Comparison of ENCODE assay signal across 29 cellular contexts in the genomic region with DNA sequence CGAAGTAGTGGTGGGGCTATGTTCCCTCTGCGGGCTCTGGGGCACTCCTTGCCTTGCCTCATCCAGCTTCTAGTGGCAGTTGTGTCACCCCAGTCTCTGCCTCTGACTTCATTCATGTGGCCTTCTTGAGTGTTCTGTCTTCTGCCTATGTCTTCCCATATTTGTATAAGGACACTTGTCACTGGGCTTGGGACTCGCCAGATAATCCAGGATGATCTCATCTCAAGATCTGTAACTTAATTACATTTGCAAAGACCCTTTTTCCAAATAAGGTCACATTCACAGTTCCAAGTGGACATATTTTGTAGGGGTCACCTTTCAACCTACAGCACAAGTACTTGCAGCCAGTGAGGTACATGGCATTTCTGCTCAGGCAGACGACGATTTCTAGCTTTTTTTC. TPM values are rescaled to one million over a fixed set of nuclear protein-coding genes. Genes with fewer than 3 reads are reported as not detected.
"Had no signal": no experiment of that assay in that cellular context is flagged by ENCODE, and none has a peak within 500 bp of the region (broad histone marks: within the 10 kb centered on the region; RNA-seq: fewer than 3 reads in every experiment).

No MANE protein-coding gene starts in this region.

- H3K36me3 ChIP-seq: brain microvascular endothelial cell, cardiac muscle cell, MG63 had no signal

- H3K4me3 ChIP-seq: cardiac muscle cell, MG63, SK-N-MC had no signal

- H3K27ac ChIP-seq: brain microvascular endothelial cell, cardiac muscle cell, SK-N-MC had no signal

- H3K9me3 Mint-ChIP-seq: activated CD4-positive, alpha-beta T cell treated with anti-CD3 and anti-CD28 coated beads, Interleukin-2, amount 10 ng/mL, durations not matched to agents 7 days and 5 days; activated naive CD4-positive, alpha-beta T cell treated with anti-CD3 and anti-CD28 coated beads for 36 hours; activated T-helper 17 cell treated with anti-CD3 and anti-CD28 coated beads, Interleukin-2, amount 50 U/mL, for 72 hours; T-cell had no signal

- H3K36me3 Mint-ChIP-seq: activated naive CD8-positive, alpha-beta T cell; T-cell had no signal

- DNase-seq: activated CD4-positive, alpha-beta memory T cell treated with anti-CD3 and anti-CD28 coated beads, Interleukin-2, amount 10 ng/mL, durations not matched to agents 7 days and 5 days; activated CD4-positive, alpha-beta T cell treated with anti-CD3 and anti-CD28 coated beads, Interleukin-2, amount 10 ng/mL, durations not matched to agents 7 days and 5 days; activated CD4-positive, CD25-positive, alpha-beta regulatory T cell; activated gamma-delta T cell; activated naive CD4-positive, alpha-beta T cell treated with anti-CD3 and anti-CD28 coated beads for 36 hours; activated T-cell treated with anti-CD3 and anti-CD28 coated beads for 4 hours; activated T-cell treated with anti-CD3 and anti-CD28 coated beads, Interleukin-2, amount 50 U/mL, for 48 hours; brain microvascular endothelial cell; cerebellar nuclear complex; MG63; MV-4-11; NCI-H1092 treated with DMSO at 0.1 percent for 48 hours; NCI-H1417 treated with DMSO at 0.1 percent for 48 hours; NCI-H1694; NCI-H2029 treated with DMSO at 0.1 percent for 48 hours; NCI-H446 treated with DMSO at 0.1 percent for 48 hours; NCI-H524 treated with DMSO at 0.1 percent for 48 hours; NCI-H774; NK-92 treated with Interleukin-12 subunit alpha and Interleukin-12 subunit beta, amount 100 ng/mL, for 24 hours; PC-3; SHP77 treated with DMSO at 0.1 percent for 48 hours; T-cell; T-helper 2 cell; T1000 had no signal

- ATAC-seq: activated T-helper 17 cell treated with anti-CD3 and anti-CD28 coated beads, Interleukin-2, amount 50 U/mL, for 72 hours; PC-3; T-cell had no signal

- H3K27me3 ChIP-seq: brain microvascular endothelial cell, cardiac muscle cell, MG63 had no signal

- H3K9me3 ChIP-seq: MG63 had no signal

- H3K27ac Mint-ChIP-seq: activated CD4-positive, alpha-beta memory T cell treated with anti-CD3 and anti-CD28 coated beads, Interleukin-2, amount 10 ng/mL, durations not matched to agents 7 days and 5 days; activated CD4-positive, alpha-beta T cell treated with anti-CD3 and anti-CD28 coated beads, Interleukin-2, amount 10 ng/mL, durations not matched to agents 7 days and 5 days; activated naive CD4-positive, alpha-beta T cell treated with anti-CD3 and anti-CD28 coated beads for 36 hours; activated naive CD8-positive, alpha-beta T cell; activated T-helper 17 cell treated with anti-CD3 and anti-CD28 coated beads, Interleukin-2, amount 50 U/mL, for 72 hours; T-cell had no signal

- H3K4me3 Mint-ChIP-seq: activated CD4-positive, alpha-beta memory T cell treated with anti-CD3 and anti-CD28 coated beads, Interleukin-2, amount 10 ng/mL, durations not matched to agents 7 days and 5 days; activated CD4-positive, alpha-beta T cell treated with anti-CD3 and anti-CD28 coated beads, Interleukin-2, amount 10 ng/mL, durations not matched to agents 7 days and 5 days; activated naive CD4-positive, alpha-beta T cell treated with anti-CD3 and anti-CD28 coated beads for 36 hours; activated naive CD8-positive, alpha-beta T cell; activated T-helper 17 cell treated with anti-CD3 and anti-CD28 coated beads, Interleukin-2, amount 50 U/mL, for 72 hours; T-cell had no signal

RNA-seq across cellular contexts. Expression of a gene that starts 30.3 kb away (rescaled TPM):
- total RNA-seq: activated CD4-positive, alpha-beta memory T cell treated with anti-CD3 and anti-CD28 coated beads, Interleukin-2, amount 10 ng/mL, durations not matched to agents 7 days and 5 days; activated CD4-positive, alpha-beta T cell treated with anti-CD3 and anti-CD28 coated beads, Interleukin-2, amount 10 ng/mL, durations not matched to agents 7 days and 5 days; activated CD8-positive, alpha-beta memory T cell treated with anti-CD3 and anti-CD28 coated beads for 36 hours; activated naive CD4-positive, alpha-beta T cell treated with anti-CD3 and anti-CD28 coated beads for 36 hours; activated T-helper 17 cell treated with anti-CD3 and anti-CD28 coated beads, Interleukin-2, amount 50 U/mL, for 72 hours; cardiac muscle cell; PC-3; T-cell had no signal
- polyA plus RNA-seq: cardiac muscle cell had no signal

RNA-seq across cellular contexts. Expression of a gene that starts 32.5 kb away (rescaled TPM):
- total RNA-seq: activated CD4-positive, alpha-beta memory T cell treated with anti-CD3 and anti-CD28 coated beads, Interleukin-2, amount 10 ng/mL, durations not matched to agents 7 days and 5 days; activated CD4-positive, alpha-beta T cell treated with anti-CD3 and anti-CD28 coated beads, Interleukin-2, amount 10 ng/mL, durations not matched to agents 7 days and 5 days; activated CD8-positive, alpha-beta memory T cell treated with anti-CD3 and anti-CD28 coated beads for 36 hours; activated naive CD4-positive, alpha-beta T cell treated with anti-CD3 and anti-CD28 coated beads for 36 hours; activated T-helper 17 cell treated with anti-CD3 and anti-CD28 coated beads, Interleukin-2, amount 50 U/mL, for 72 hours; cardiac muscle cell; PC-3; T-cell had no signal
- polyA plus RNA-seq: cardiac muscle cell had no signal
